20 cellular contexts compared by ENCODE assay signal in genomic region chr19:16880884-16881554, GRCh38. TPM values are rescaled to one million over a fixed set of nuclear protein-coding genes. Genes with fewer than 3 reads are reported as not detected.
A peak's percentile ranks its signal among the peaks of the same experiment; 100 is the strongest.
DNase-seq lines count a peak whose midpoint lies in the region; ATAC-seq and TF ChIP-seq lines count a peak whose summit lies in the region.
"Had no signal": no experiment of that assay in that cellular context is flagged by ENCODE, and none has a peak within 500 bp of the region (broad histone marks: within the 10 kb centered on the region; RNA-seq: fewer than 3 reads in every experiment).

No MANE protein-coding gene starts in this region.

- no peak overlapping the region for H3K4me2 ChIP-seq in parathyroid adenoma (ENCODE audit: low read length)
- H3K4me2 ChIP-seq: BLaER1, GM23338 had no signal

- peak in 2 of 3 donors; percentile 5 to 41 for DNase-seq in right cardiac atrium
- no peak for DNase-seq in cardiac septum (ENCODE audit: low spot score)
- DNase-seq in left lobe of liver (ENCODE audit: low spot score), result no peak
- no peak for DNase-seq in NCI-H1105 (lab: John Stamatoyannopoulos, UW)
- no peak for DNase-seq in NCI-H146 treated with DMSO at 0.1 percent for 48 hours (lab: John Stamatoyannopoulos, UW; ENCODE audit: unreplicated experiment)
- DNase-seq: 8988T; CD4-positive, alpha-beta memory T cell; DMS153; DMS79; GDM1; HCEC 1CT; HFFc6 had no signal

- H3K4me3 ChIP-seq in right cardiac atrium (ENCODE audit: low read length) (no peak overlapping the region), parathyroid adenoma (ENCODE audit: low read depth, low read length) (no peak overlapping the region)
- H3K4me3 ChIP-seq: GM23338 had no signal

- no peak overlapping the region for H3K9ac ChIP-seq in parathyroid adenoma
- H3K9ac ChIP-seq: BLaER1 had no signal

- no peak for ATAC-seq in right cardiac atrium
- peak; percentile 14 for ATAC-seq in left lobe of liver
- no peak for ATAC-seq in HG02970 (IDR thresholded peaks at IDR 0.05; ENCODE audit: low FRiP score, unreplicated experiment)
- ATAC-seq: GM23338 had no signal

- TF ChIP-seq CTCF in parathyroid adenoma (IDR thresholded peaks at IDR 0.05), result no peak

- intact Hi-C loops in right cardiac atrium (cut with DNase I) (no loop called here), cardiac septum (cut with DNase I) (no loop called here)

- no peaks in the 10 kb centered on the region for H3K27me3 ChIP-seq in right cardiac atrium (ENCODE audit: control insufficient read depth, insufficient read depth)
- no peaks in the 10 kb centered on the region for H3K27me3 ChIP-seq in parathyroid adenoma (ENCODE audit: control insufficient read depth, insufficient read depth, low read length)
- H3K27me3 ChIP-seq: BLaER1 had no signal

- H2AFZ ChIP-seq in parathyroid adenoma, result no peak overlapping the region
- H2AFZ ChIP-seq: GM23338 had no signal

- no peak overlapping the region for H3K27ac ChIP-seq in right cardiac atrium (ENCODE audit: low read length)
- H3K27ac ChIP-seq in parathyroid adenoma, result peak overlapping the region; percentile 24
- H3K27ac ChIP-seq: BLaER1 had no signal

- H3K79me2 ChIP-seq in parathyroid adenoma, result no peaks in the 10 kb centered on the region

- WGBS in right cardiac atrium, result 93% methylated on average over 8 of the region's 8 CpGs

- no peaks in the 10 kb centered on the region for H3K36me3 ChIP-seq in parathyroid adenoma (ENCODE audit: control insufficient read depth, insufficient read depth, low read length)

- H3K9me3 ChIP-seq in right cardiac atrium (ENCODE audit: control insufficient read depth, low read length) (no peaks in the 10 kb centered on the region), parathyroid adenoma (ENCODE audit: control insufficient read depth, low read length) (no peaks in the 10 kb centered on the region)

- no peaks in the 10 kb centered on the region for H3K4me1 ChIP-seq in right cardiac atrium (ENCODE audit: control insufficient read depth, insufficient read depth, low read length)
- no peaks in the 10 kb centered on the region for H3K4me1 ChIP-seq in parathyroid adenoma

RNA-seq across cellular contexts. Expression of gene F2RL3, which starts 7.8 kb away (rescaled TPM):
- total RNA-seq in right cardiac atrium (1 to 10 TPM in 3 of 4 donors, under 1 TPM in 1; 0.91 to 3.6 (median 1.1) TPM), cardiac septum (0.70 TPM), left lobe of liver (0.15 TPM)
- polyA plus RNA-seq in right cardiac atrium, result 3.0 TPM
- total RNA-seq: A673; CD4-positive, alpha-beta memory T cell; GM23338; HFFc6; HT-29 had no signal
- polyA plus RNA-seq: AG04450; CD14-positive monocyte; CD4-positive, alpha-beta memory T cell; GM23338 had no signal

RNA-seq across cellular contexts. Expression of gene SIN3B, which starts 51.8 kb away (rescaled TPM):
- 10 to 100 TPM; 27.8 to 35.4 (median 30.0) TPM for total RNA-seq in right cardiac atrium
- polyA plus RNA-seq in right cardiac atrium, result 22.6 TPM
- 31.7 TPM for total RNA-seq in cardiac septum
- 15.0 TPM for total RNA-seq in left lobe of liver

Comparison
In these comparisons a context has a peak if more than half of its experiments do, and no peak if none do; other contexts are left out.
1. DNase-seq: peak in right cardiac atrium (2 of 3); none in cardiac septum (single experiment), left lobe of liver (single experiment), NCI-H1105 (single experiment) and NCI-H146 treated with DMSO at 0.1 percent for 48 hours (single experiment).